8 cellular contexts compared by ENCODE assay signal in genomic region chr2:238158807-238159539, GRCh38. TPM values are rescaled to one million over a fixed set of nuclear protein-coding genes. Genes with fewer than 3 reads are reported as not detected.
A peak's percentile ranks its signal among the peaks of the same experiment; 100 is the strongest.
DNase-seq lines count a peak whose midpoint lies in the region; ATAC-seq and TF ChIP-seq lines count a peak whose summit lies in the region.

ERFE (plus strand) TSS chr2:238158970; CDS start chr2:238159008, 38 bp downstream.

- no peaks in the 10 kb centered on the region for H3K9me3 ChIP-seq in upper lobe of right lung

- peak; percentile 30 for TF ChIP-seq CTCF in GM12873 (IDR thresholded peaks at IDR 0.05; ENCODE audit: insufficient read depth, low read depth, low read length, missing control alignments)
- TF ChIP-seq CTCF in activated CD8-positive, alpha-beta T cell treated with anti-CD3 and anti-CD28 coated beads for 36 hours (IDR thresholded peaks at IDR 0.05) = no peak
- peak; percentile 68 for TF ChIP-seq CTCF in neural crest cell (conservative IDR thresholded peaks at IDR 0.05)
- TF ChIP-seq CTCF in upper lobe of right lung (IDR thresholded peaks at IDR 0.05) = peak; percentile 38

- H3K4me3 ChIP-seq in upper lobe of right lung = peak within 1 kb of the TSS; percentile 8

- peaks cover 11% of the 10 kb centered on the region for H3K4me1 Mint-ChIP-seq in activated CD8-positive, alpha-beta T cell treated with anti-CD3 and anti-CD28 coated beads for 36 hours (ENCODE audit: low read depth)
- peaks cover 9% of the 10 kb centered on the region for H3K4me1 Mint-ChIP-seq in neural crest cell

- no peaks in the 10 kb centered on the region for H3K36me3 Mint-ChIP-seq in activated CD8-positive, alpha-beta T cell treated with anti-CD3 and anti-CD28 coated beads for 36 hours (ENCODE audit: low read depth)
- no peaks in the 10 kb centered on the region for H3K36me3 Mint-ChIP-seq in neural crest cell (ENCODE audit: low read depth)

- CTCF ChIA-PET in activated CD8-positive, alpha-beta T cell treated with anti-CD3 and anti-CD28 coated beads for 36 hours (lab: Charles Lee) = interaction anchor here (0.8 to 1.5 kb wide), 2 partner anchors 43 to 190 kb away, joined by 4 to 5 read pairs; no protein-coding TSS in a partner anchor

- DNase-seq in A172 (ENCODE audit: low spot score) (no peak), NCI-H1105 (lab: John Stamatoyannopoulos, UW) (peak; percentile 20), neural crest cell (ENCODE audit: low read depth, low spot score) (peak; percentile 62), upper lobe of right lung (peak; percentile 70), NCI-H526 treated with DMSO at 0.1 percent for 48 hours (lab: John Stamatoyannopoulos, UW) (no peak)
- DNase-seq in activated CD8-positive, alpha-beta T cell treated with anti-CD3 and anti-CD28 coated beads for 36 hours = peak; percentile 62

- peaks cover 55% of the 10 kb centered on the region for H3K27me3 ChIP-seq in upper lobe of right lung

- intact Hi-C loops in activated CD8-positive, alpha-beta T cell treated with anti-CD3 and anti-CD28 coated beads for 36 hours (cut with micrococcal nuclease) = no loop called here
- intact Hi-C loops in upper lobe of right lung (cut with DNase I) = no loop called here

- peaks cover 5% of the 10 kb centered on the region for H3K4me1 ChIP-seq in upper lobe of right lung

- POLR2A ChIA-PET in activated CD8-positive, alpha-beta T cell treated with anti-CD3 and anti-CD28 coated beads for 36 hours (lab: Charles Lee) = interaction anchor here (1.0 kb wide), 1 partner anchor 26 kb away, joined by 4 read pairs; no protein-coding TSS in a partner anchor

- H3K36me3 ChIP-seq in upper lobe of right lung = no peaks in the 10 kb centered on the region

- no peak within 1 kb of the TSS for H3K27ac Mint-ChIP-seq in activated CD8-positive, alpha-beta T cell treated with anti-CD3 and anti-CD28 coated beads for 36 hours
- H3K27ac Mint-ChIP-seq in neural crest cell (ENCODE audit: unreplicated experiment) = no peak within 1 kb of the TSS

- peaks cover 11% of the 10 kb centered on the region for H3K27me3 Mint-ChIP-seq in activated CD8-positive, alpha-beta T cell treated with anti-CD3 and anti-CD28 coated beads for 36 hours
- peaks cover 35% of the 10 kb centered on the region for H3K27me3 Mint-ChIP-seq in neural crest cell (ENCODE audit: low read depth)

- peaks cover 4% of the 10 kb centered on the region for H3K9me3 Mint-ChIP-seq in activated CD8-positive, alpha-beta T cell treated with anti-CD3 and anti-CD28 coated beads for 36 hours
- no peaks in the 10 kb centered on the region for H3K9me3 Mint-ChIP-seq in neural crest cell

- ATAC-seq in activated CD8-positive, alpha-beta T cell treated with anti-CD3 and anti-CD28 coated beads for 36 hours = peak; percentile 87
- peak; percentile 31 for ATAC-seq in esophagus mucosa
- ATAC-seq in upper lobe of right lung = peak; percentile 69

- H3K27ac ChIP-seq in upper lobe of right lung = no peak within 1 kb of the TSS

- peak within 1 kb of the TSS; percentile 62 for H3K4me3 Mint-ChIP-seq in activated CD8-positive, alpha-beta T cell treated with anti-CD3 and anti-CD28 coated beads for 36 hours
- peak within 1 kb of the TSS; percentile 68 for H3K4me3 Mint-ChIP-seq in neural crest cell

RNA-seq across cellular contexts. Expression of gene ERFE, which starts in this region (rescaled TPM):
- total RNA-seq in A172 (2014; rRNA removed; shearing (Covaris generic)) = 25.3 and 31.3 TPM in 2 replicates
- 1 to 10 TPM in 1 of 2 experiments, under 1 TPM in 1; 0.99 to 1.0 TPM for total RNA-seq in activated CD8-positive, alpha-beta T cell treated with anti-CD3 and anti-CD28 coated beads for 36 hours
- 0.44 TPM for total RNA-seq in esophagus mucosa
- 2.6 and 2.8 TPM in 2 replicates for total RNA-seq in neural crest cell
- not detected for total RNA-seq in upper lobe of right lung

Comparison
In these comparisons a context has a peak if more than half of its experiments do, and no peak if none do; other contexts are left out.
1. Peak in ATAC-seq in esophagus mucosa; RNA of the gene not detected or under 1 TPM.
2. Peak in DNase-seq, ATAC-seq and H3K4me3 ChIP-seq in upper lobe of right lung; RNA of the gene not detected or under 1 TPM.
3. DNase-seq: peak in NCI-H1105 (single experiment), activated CD8-positive, alpha-beta T cell treated with anti-CD3 and anti-CD28 coated beads for 36 hours (single experiment) and neural crest cell (single experiment); none in A172 (single experiment) and NCI-H526 treated with DMSO at 0.1 percent for 48 hours (single experiment).
4. ATAC-seq: peak in every context shown above with its lines; median percentile 87 in activated CD8-positive, alpha-beta T cell treated with anti-CD3 and anti-CD28 coated beads for 36 hours; 69 in upper lobe of right lung; 31 in esophagus mucosa.